Comparison of ENCODE assay signal across 10 cellular contexts in genomic region chr12:119153477-119154434, GRCh38. TPM values are rescaled to one million over a fixed set of nuclear protein-coding genes. Genes with fewer than 3 reads are reported as not detected.
DNase-seq lines count a peak whose midpoint lies in the region; ATAC-seq, FAIRE-seq and TF ChIP-seq lines count a peak whose summit lies in the region.
"Had no signal": no experiment of that assay in that cellular context is flagged by ENCODE, and none has a peak within 500 bp of the region (broad histone marks: within the 10 kb centered on the region; RNA-seq: fewer than 3 reads in every experiment).

No MANE protein-coding gene starts in this region.

- no peak for TF ChIP-seq RAD21 in A549 (conservative IDR thresholded peaks at IDR 0.05 in 1 of 2, IDR thresholded peaks at IDR 0.05 in 1 of 2)

- H3K4me2 ChIP-seq in A549 = no peak overlapping the region

- no peak overlapping the region for H3K27ac Mint-ChIP-seq in natural killer cell treated with Interleukin-12 subunit alpha and Interleukin-12 subunit beta and Interleukin-15 and Interleukin-18, amount 100 ng/mL, for 72 hours

- no peak overlapping the region for H3K4me3 Mint-ChIP-seq in natural killer cell treated with Interleukin-12 subunit alpha and Interleukin-12 subunit beta and Interleukin-15 and Interleukin-18, amount 100 ng/mL, for 72 hours

- H3K27me3 Mint-ChIP-seq in natural killer cell treated with Interleukin-12 subunit alpha and Interleukin-12 subunit beta and Interleukin-15 and Interleukin-18, amount 100 ng/mL, for 72 hours = peaks cover 12 to 24% of the 10 kb centered on the region in 2 donors

- H3K9me3 ChIP-seq in A549 = 0 out of 3 replicates have a peak, but pooled peaks cover 5% of the 10 kb centered on the region

- in situ Hi-C loops in KBM-7 (cut with MboI; ENCODE audit: low pct_unique_long_range_greater_than_20kb, low sequenced_read_pairs) = no loop called here

- CTCF ChIA-PET in A549 (lab: Yijun Ruan, JAX) = interaction anchor here (1.4 kb wide), 1 partner anchor 140 kb away, joined by 3 read pairs; no protein-coding TSS in a partner anchor

- DNase-seq in A549 (ENCODE audit: low read depth in 1 of 2, low spot score in 1 of 2) (peak in 1 of 2 experiments; percentile 47), KBM-7 (peak; percentile 19), fibroblast of villous mesenchyme (ENCODE audit: low read depth) (peak; percentile 34), GM19238 (ENCODE audit: insufficient read length, low spot score) (no peak), HPDE6-E6E7 (ENCODE audit: extremely low spot score) (no peak)
- DNase-seq in natural killer cell treated with Interleukin-12 subunit alpha and Interleukin-12 subunit beta and Interleukin-15 and Interleukin-18, amount 100 ng/mL, for 72 hours (ENCODE audit: low spot score) = no peak
- DNase-seq: GDM1 had no signal

- no peak for TF ChIP-seq POLR2A in A549 (IDR thresholded peaks at IDR 0.05; ENCODE audit: low read length)

- no peak overlapping the region for H3K27ac ChIP-seq in A549

- peaks cover 0 to 7% of the 10 kb centered on the region in 2 donors for H3K4me1 Mint-ChIP-seq in natural killer cell treated with Interleukin-12 subunit alpha and Interleukin-12 subunit beta and Interleukin-15 and Interleukin-18, amount 100 ng/mL, for 72 hours (ENCODE audit: low read depth in 2 of 2)

- 79% methylated on average over 45 of the region's 49 CpGs for WGBS in A549 (ENCODE audit: missing lambda C conversion rate)

- ATAC-seq in A549 = peak; percentile 28 to 76; a peak in 3 of 6 replicates
- peak; percentile 48 to 57 for ATAC-seq in natural killer cell treated with Interleukin-12 subunit alpha and Interleukin-12 subunit beta and Interleukin-15 and Interleukin-18, amount 100 ng/mL, for 72 hours
- no peak for ATAC-seq in HG02870 (IDR thresholded peaks at IDR 0.05; ENCODE audit: unreplicated experiment)
- ATAC-seq in HG03439 (IDR thresholded peaks at IDR 0.05; ENCODE audit: unreplicated experiment) = no peak

- no peak for TF ChIP-seq EP300 in A549 (IDR thresholded peaks at IDR 0.05)

- TF ChIP-seq CTCF in A549 (IDR thresholded peaks at IDR 0.05) = no peak
- TF ChIP-seq CTCF in fibroblast of villous mesenchyme (IDR thresholded peaks at IDR 0.05; ENCODE audit: insufficient read depth, low read depth, low read length) = no peak

- FAIRE-seq in A549 (lab: Jason Lieb, UNC) = no peak

- H3K9me3 Mint-ChIP-seq in natural killer cell treated with Interleukin-12 subunit alpha and Interleukin-12 subunit beta and Interleukin-15 and Interleukin-18, amount 100 ng/mL, for 72 hours = no peaks in the 10 kb centered on the region

- no peak overlapping the region for H3K4me3 ChIP-seq in A549
- H3K4me3 ChIP-seq in fibroblast of villous mesenchyme (ENCODE audit: low read depth, low read length) = no peak overlapping the region

- no peaks in the 10 kb centered on the region for H3K36me3 Mint-ChIP-seq in natural killer cell treated with Interleukin-12 subunit alpha and Interleukin-12 subunit beta and Interleukin-15 and Interleukin-18, amount 100 ng/mL, for 72 hours

- H3K4me1 ChIP-seq in A549 = no peaks in the 10 kb centered on the region

- POLR2A ChIA-PET in A549 (lab: Yijun Ruan, JAX) = no interaction called here

TF ChIP-seq in A549, 52 proteins besides CTCF, POLR2A, EP300 and RAD21:
- TF ChIP-seq RNF2 (IDR thresholded peaks at IDR 0.05; ENCODE audit: borderline replicate concordance, low read depth) = no peak
- no peak for TF ChIP-seq FOXS1 (CRISPR knock-in tag; IDR thresholded peaks at IDR 0.05)
- TF ChIP-seq CBX2 (IDR thresholded peaks at IDR 0.05; ENCODE audit: borderline replicate concordance, low read depth) = no peak
- no peak for TF ChIP-seq TFCP2L1 (CRISPR knock-in tag; IDR thresholded peaks at IDR 0.05)
- no peak for TF ChIP-seq MYC (IDR thresholded peaks at IDR 0.05; ENCODE audit: borderline replicate concordance, low read length)
- TF ChIP-seq MAFK (IDR thresholded peaks at IDR 0.05; ENCODE audit: partially characterized antibody) = peak; percentile 77
- TF ChIP-seq POLR2AphosphoS2 (conservative IDR thresholded peaks at IDR 0.05; ENCODE audit: low read length) = no peak
- TF ChIP-seq FOSL2 (IDR thresholded peaks at IDR 0.05) = no peak
- TF ChIP-seq FOSL2 (CRISPR knock-in tag; IDR thresholded peaks at IDR 0.05) = no peak

RNA-seq across cellular contexts. Expression of gene HSPB8, which starts 25.0 kb away (rescaled TPM):
- polyA plus RNA-seq in A549 (2011; rRNA removed) (7.2 and 7.8 TPM in 2 replicates), A549 (2017; fragmentation: RNase III; extraction: RNeasy Plus Mini Kit Qiagen cat#74134 plus additional on column Dnase treatment) (7.6 to 9.6 TPM (median 7.9 TPM) in 3 replicates)
- 4.8 and 6.5 TPM in 2 replicates for polyA plus RNA-seq in A549 (2012; cell fraction: cytosol; rRNA removed)
- polyA plus RNA-seq in A549 (2012; cell fraction: nucleus; rRNA removed) = 5.4 and 7.7 TPM in 2 replicates
- polyA minus RNA-seq in A549 (2011; rRNA and poly(A)+ RNA removed) = 7.2 and 9.1 TPM in 2 replicates
- 11.6 and 22.0 TPM in 2 replicates for total RNA-seq in fibroblast of villous mesenchyme
- total RNA-seq in natural killer cell treated with Interleukin-12 subunit alpha and Interleukin-12 subunit beta and Interleukin-15 and Interleukin-18, amount 100 ng/mL, for 72 hours = not detected
- total RNA-seq: T-helper 1 cell treated with Interleukin-12 subunit alpha and Interleukin-12 subunit beta and Interleukin-4 antibody, amounts not matched to agents 30 ng/mL and 1 ng/mL, for 36 hours had no signal

Comparison
In these comparisons a context has a peak if more than half of its experiments do, and no peak if none do; other contexts are left out.
1. ATAC-seq: peak in A549 (2 of 2) and natural killer cell treated with Interleukin-12 subunit alpha and Interleukin-12 subunit beta and Interleukin-15 and Interleukin-18, amount 100 ng/mL, for 72 hours (2 of 2); none in HG02870 (single experiment) and HG03439 (single experiment).
2. DNase-seq: peak in KBM-7 (single experiment) and fibroblast of villous mesenchyme (single experiment); none in natural killer cell treated with Interleukin-12 subunit alpha and Interleukin-12 subunit beta and Interleukin-15 and Interleukin-18, amount 100 ng/mL, for 72 hours (single experiment), GM19238 (single experiment) and HPDE6-E6E7 (single experiment).
3. RNA of gene HSPB8, which starts 25.0 kb away (total RNA-seq): 11.6 to 22.0 TPM in fibroblast of villous mesenchyme; not detected in natural killer cell treated with Interleukin-12 subunit alpha and Interleukin-12 subunit beta and Interleukin-15 and Interleukin-18, amount 100 ng/mL, for 72 hours; every median in the first group is over 10 times any median in the second.